In genomic region chr5:62223312-62223954, GRCh38 we compare ENCODE assay signal across 8 cellular contexts.
DNase-seq lines count a peak whose midpoint lies in the region; ATAC-seq, FAIRE-seq and TF ChIP-seq lines count a peak whose summit lies in the region.
"Not testable (repeated sequence)": the region's sequence is repeated elsewhere in the genome, so short reads cannot be mapped to it uniquely, and the experiment has no call there.

No MANE protein-coding gene starts in this region.

- not testable (repeated sequence) for H3K36me3 ChIP-seq in gastroesophageal sphincter, pancreas

- not testable (repeated sequence) for H3K27ac ChIP-seq in gastroesophageal sphincter, pancreas

- H3K4me3 ChIP-seq in WI38 (ENCODE audit: low read depth, low read length); pancreas: not testable (repeated sequence)
- peak overlapping the region in 1 of 2 donors; percentile 19 for H3K4me3 ChIP-seq in gastroesophageal sphincter

- not testable (repeated sequence) for TF ChIP-seq POLR2A in gastroesophageal sphincter (IDR thresholded peaks at IDR 0.05)

- WGBS in gastroesophageal sphincter (ENCODE audit: low coverage in 1 of 2), 2 donors, result 0% methylated on average over 7 of the region's 14 CpGs; no CpG with 5 or more reads in 1 of the 2 donors
- 3 to 4% methylated on average over 13 to 14 of the region's 14 CpGs for WGBS in pancreas, 2 donors

- ATAC-seq in GM21515 (IDR thresholded peaks at IDR 0.05; ENCODE audit: unreplicated experiment) (peak; percentile 93), HG03280 (IDR thresholded peaks at IDR 0.05; ENCODE audit: unreplicated experiment) (peak; percentile 90), gastroesophageal sphincter (peak; percentile 95), pancreas (peak; percentile 98 to 99 (median 98))

- FAIRE-seq in pancreas (lab: Jason Lieb, UNC), result peak; percentile 64

- TF ChIP-seq EP300 in gastroesophageal sphincter (IDR thresholded peaks at IDR 0.05), result not testable (repeated sequence)

- peaks cover 14% of the 10 kb centered on the region for H3K4me1 Mint-ChIP-seq in activated naive CD4-positive, alpha-beta T cell treated with anti-CD3 and anti-CD28 coated beads, Interleukin-2, amount 50 U/mL, for 24 hours

- H3K9me3 Mint-ChIP-seq in activated naive CD4-positive, alpha-beta T cell treated with anti-CD3 and anti-CD28 coated beads, Interleukin-2, amount 50 U/mL, for 24 hours, result not testable (repeated sequence)

- H3K27me3 ChIP-seq in gastroesophageal sphincter, pancreas: not testable (repeated sequence)

- intact Hi-C loops in pancreas (cut with DNase I), result not testable (repeated sequence)

- not testable (repeated sequence) for H3K4me1 ChIP-seq in gastroesophageal sphincter, pancreas

- not testable (repeated sequence) for H3K36me3 Mint-ChIP-seq in activated naive CD4-positive, alpha-beta T cell treated with anti-CD3 and anti-CD28 coated beads, Interleukin-2, amount 50 U/mL, for 24 hours

- TF ChIP-seq CTCF in GM10266 (IDR thresholded peaks at IDR 0.05; ENCODE audit: control insufficient read depth, insufficient read depth, low read depth, missing control alignments), result peak; percentile 52
- 0 out of 2 replicates have a peak, but pooled peaks have one; percentile 6 for TF ChIP-seq CTCF in WI38 (IDR thresholded peaks at IDR 0.05; ENCODE audit: low read depth, low read length)
- peak in 2 of 4 experiments; percentile 13 to 61 for TF ChIP-seq CTCF in gastroesophageal sphincter (IDR thresholded peaks at IDR 0.05)
- peak; percentile 34 to 49 (median 37) for TF ChIP-seq CTCF in pancreas (IDR thresholded peaks at IDR 0.05)

- DNase-seq in GM10266 (ENCODE audit: extremely low spot score), result not testable (repeated sequence)
- DNase-seq in pancreas, result peak; percentile 65 to 84 (median 71)
- peak; percentile 37 to 71 for DNase-seq in stimulated activated CD8-positive, alpha-beta memory T cell treated with anti-CD3 and anti-CD28 coated beads, Interleukin-7, amount 100 ng/mL, for 48 hours (ENCODE audit: extremely low read depth in 1 of 2, low read depth in 1 of 2)

- not testable (repeated sequence) for H3K27me3 Mint-ChIP-seq in activated naive CD4-positive, alpha-beta T cell treated with anti-CD3 and anti-CD28 coated beads, Interleukin-2, amount 50 U/mL, for 24 hours

- peak overlapping the region; percentile 83 for H3K27ac Mint-ChIP-seq in activated naive CD4-positive, alpha-beta T cell treated with anti-CD3 and anti-CD28 coated beads, Interleukin-2, amount 50 U/mL, for 24 hours

- peak overlapping the region; percentile 81 for H3K4me3 Mint-ChIP-seq in activated naive CD4-positive, alpha-beta T cell treated with anti-CD3 and anti-CD28 coated beads, Interleukin-2, amount 50 U/mL, for 24 hours

- H3K9me3 ChIP-seq in gastroesophageal sphincter, pancreas: not testable (repeated sequence)
